Comparison of ENCODE assay signal across 15 cellular contexts in the genomic region with DNA sequence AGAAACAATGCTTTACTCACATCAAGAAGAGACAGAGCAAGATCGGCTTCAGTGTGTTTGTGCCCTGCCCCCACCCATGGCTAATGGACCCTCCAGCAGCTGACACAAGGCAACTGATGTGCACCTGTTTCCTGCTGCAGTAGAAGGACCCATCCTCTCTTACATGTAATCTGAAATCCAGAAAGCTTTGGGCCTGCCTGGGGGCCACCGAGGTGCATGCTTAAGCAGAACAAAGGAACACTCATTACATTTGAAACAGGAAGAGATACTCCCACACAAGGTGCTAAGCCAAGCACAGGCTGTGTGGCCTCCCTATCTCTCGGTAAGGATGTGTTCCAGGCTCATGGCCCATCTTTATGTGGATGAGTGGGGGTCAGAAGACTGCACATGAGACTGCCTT.
DNase-seq lines count a peak whose midpoint lies in the region; ATAC-seq lines count a peak whose summit lies in the region.
"Had no signal": no experiment of that assay in that cellular context is flagged by ENCODE, and none has a peak within 500 bp of the region (broad histone marks: within the 10 kb centered on the region; RNA-seq: fewer than 3 reads in every experiment).

No MANE protein-coding gene starts in this region.

- intact Hi-C loops in left colon (cut with DNase I, micrococcal nuclease) = no loop called here

- ATAC-seq in GM18868 (IDR thresholded peaks at IDR 0.05; ENCODE audit: unreplicated experiment) (peak; percentile 85), HG02678 (IDR thresholded peaks at IDR 0.05; ENCODE audit: unreplicated experiment) (peak; percentile 52), HG03575 (IDR thresholded peaks at IDR 0.05; ENCODE audit: extremely low read depth, insufficient number of reproducible peaks, low FRiP score, unreplicated experiment) (peak; percentile 60), left colon (no peak), HG03521 (IDR thresholded peaks at IDR 0.05; ENCODE audit: unreplicated experiment) (no peak)
- ATAC-seq: gastroesophageal sphincter, K562, SK-N-SH treated with all-trans-retinoic acid at 6 μM for 48 hours had no signal

- DNase-seq in iPS-NIHi7 (ENCODE audit: extremely low spot score) = peak; percentile 8
- no peak for DNase-seq in NCI-H446 (lab: John Stamatoyannopoulos, UW)
- no peak for DNase-seq in left colon
- no peak for DNase-seq in NCI-H187 (lab: John Stamatoyannopoulos, UW)
- DNase-seq: activated CD8-positive, alpha-beta memory T cell treated with anti-CD3 and anti-CD28 coated beads, Interleukin-2, amount 50 U/mL, for 4 hours; activated naive CD4-positive, alpha-beta T cell treated with anti-CD3 and anti-CD28 coated beads, Interleukin-2, amount 50 U/mL, for 16 hours; CD4-positive, CD25-positive, alpha-beta regulatory T cell; substantia nigra had no signal

Comparison
In these comparisons a context has a peak if more than half of its experiments do, and no peak if none do; other contexts are left out.
1. ATAC-seq: peak in GM18868 (single experiment), HG02678 (single experiment) and HG03575 (single experiment); none in left colon (single experiment) and HG03521 (single experiment).